In the genomic region with DNA sequence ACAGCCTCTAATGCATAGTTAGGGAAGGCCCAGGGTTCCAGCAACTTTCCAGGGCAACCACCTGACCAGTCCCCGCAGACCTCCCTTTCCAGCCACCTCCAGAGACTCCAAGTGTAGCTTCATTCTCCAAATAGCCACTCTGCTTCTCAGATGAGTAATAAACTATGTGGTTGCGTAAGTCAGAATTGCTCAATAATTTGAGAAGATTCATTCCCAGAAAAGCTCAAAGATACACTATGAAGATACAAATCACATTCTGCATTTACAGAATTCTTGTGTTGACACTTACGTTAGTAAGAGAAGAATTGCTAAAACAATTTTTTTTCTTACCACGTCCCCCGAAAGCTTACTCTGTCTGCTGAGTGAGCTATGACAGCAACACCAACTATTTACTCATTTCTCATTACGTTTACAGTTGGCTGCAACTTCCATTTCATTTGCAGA, we compare ENCODE assay signal across 10 cellular contexts. TPM values are rescaled to one million over a fixed set of nuclear protein-coding genes. Genes with fewer than 3 reads are reported as not detected.
DNase-seq lines count a peak whose midpoint lies in the region; FAIRE-seq and TF ChIP-seq lines count a peak whose summit lies in the region.
"Had no signal": no experiment of that assay in that cellular context is flagged by ENCODE, and none has a peak within 500 bp of the region (broad histone marks: within the 10 kb centered on the region; RNA-seq: fewer than 3 reads in every experiment).

No MANE protein-coding gene starts in this region.

- no peaks in the 10 kb centered on the region for H3K4me1 ChIP-seq in BE2C

- TF ChIP-seq POLR2A in H54 (IDR thresholded peaks at IDR 0.05; ENCODE audit: low read depth, low read length), result no peak

- FAIRE-seq in H54 (lab: Jason Lieb, UNC), result peak; percentile 52

- no peak for TF ChIP-seq CTCF in BE2C (IDR thresholded peaks at IDR 0.05; ENCODE audit: low read depth, low read length)

- in situ Hi-C loops in SK-MEL-5 (cut with HindIII; ENCODE audit: low pct_unique_long_range_greater_than_20kb, low sequenced_read_pairs), result no loop called here

- H3K36me3 ChIP-seq in BE2C, result no peaks in the 10 kb centered on the region

- H3K4me3 ChIP-seq in skeletal muscle cell (ENCODE audit: low read depth, low read length), result no peak overlapping the region
- no peak overlapping the region for H3K4me3 ChIP-seq in BE2C (ENCODE audit: low read depth, low read length)

- peaks cover 27% of the 10 kb centered on the region for H3K27me3 ChIP-seq in BE2C

- DNase-seq in H54 (ENCODE audit: insufficient read length, low spot score), result peak; percentile 57
- DNase-seq in SK-MEL-5 (ENCODE audit: low read depth, low spot score), result peak; percentile 86
- DNase-seq in foreskin melanocyte, result peak; percentile 62
- peak; percentile 92 for DNase-seq in skeletal muscle cell (ENCODE audit: low read depth)
- no peak for DNase-seq in BE2C
- DNase-seq in UCSD-AML1 (lab: John Stamatoyannopoulos, UW; ENCODE audit: unreplicated experiment), result no peak
- no peak for DNase-seq in NCI-H510A treated with DMSO at 0.1 percent for 48 hours (lab: John Stamatoyannopoulos, UW)
- DNase-seq in stimulated activated CD4-positive, alpha-beta T cell treated with anti-CD3 and anti-CD28 coated beads, Interleukin-4, amount 100 ng/mL, for 1 hour, result no peak
- DNase-seq: activated CD4-positive, alpha-beta T cell treated with anti-CD3 and anti-CD28 coated beads, Interleukin-2, amount 50 U/mL, for 4 hours; Karpas-422 had no signal

- no peaks in the 10 kb centered on the region for H3K9me3 ChIP-seq in BE2C

RNA-seq across cellular contexts. Expression of gene LATS2, which starts 8.2 kb away (rescaled TPM):
- 12.9 and 13.0 TPM in 2 replicates for total RNA-seq in SK-MEL-5 (2014; rRNA removed; shearing (Covaris generic))
- 29.4 and 43.9 TPM in 2 replicates for polyA plus RNA-seq in SK-MEL-5 (2015; cell fraction: cytosol; rRNA removed)
- polyA plus RNA-seq in SK-MEL-5 (2015; cell fraction: nucleus; rRNA removed), result 18.2 and 23.6 TPM in 2 replicates
- polyA plus RNA-seq in BE2C (2012; ENCODE audit: insufficient read depth, insufficient read length, low read depth), result not detected

Comparison
In these comparisons a context has a peak if more than half of its experiments do, and no peak if none do; other contexts are left out.
1. DNase-seq: peak in H54 (single experiment), SK-MEL-5 (single experiment), foreskin melanocyte (single experiment) and skeletal muscle cell (single experiment); none in BE2C (single experiment), UCSD-AML1 (single experiment), NCI-H510A treated with DMSO at 0.1 percent for 48 hours (single experiment) and stimulated activated CD4-positive, alpha-beta T cell treated with anti-CD3 and anti-CD28 coated beads, Interleukin-4, amount 100 ng/mL, for 1 hour (single experiment).